ENCODE assay signal across 10 cellular contexts in the genomic region with DNA sequence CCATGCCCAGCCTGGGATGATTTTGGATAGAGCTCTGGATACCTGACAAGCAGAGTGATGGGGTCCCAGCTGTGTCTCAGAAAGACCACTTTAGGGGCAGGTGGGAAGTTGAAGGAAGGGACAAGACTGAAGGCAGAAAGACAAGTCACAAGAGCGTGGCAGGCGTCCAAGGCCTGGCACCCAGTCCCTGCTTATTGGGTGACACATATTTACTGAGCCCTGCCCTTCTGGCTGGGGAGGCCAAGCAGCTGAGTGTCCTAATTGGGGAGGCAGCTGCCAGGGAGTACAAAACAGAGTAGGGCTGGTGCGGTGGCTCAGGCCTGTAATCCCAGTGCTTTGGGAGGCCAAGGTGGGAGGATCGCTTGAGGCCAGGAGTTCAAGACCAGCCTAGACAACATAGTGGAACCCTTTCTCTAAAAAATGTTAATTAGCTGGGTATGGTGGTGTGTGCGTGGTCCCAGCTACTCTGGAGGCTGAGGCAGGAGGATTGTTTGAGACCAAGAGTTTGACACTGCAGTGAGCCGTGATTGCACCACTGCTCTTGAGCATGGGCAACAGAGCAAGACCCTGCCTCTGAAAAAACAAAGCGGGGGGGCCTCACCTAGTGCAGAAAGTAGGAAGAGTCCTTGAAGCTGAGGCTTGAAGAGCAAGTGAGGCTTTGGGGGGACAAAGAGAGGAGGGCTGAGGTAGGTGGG. TPM values are rescaled to one million over a fixed set of nuclear protein-coding genes. Genes with fewer than 3 reads are reported as not detected.
DNase-seq lines count a peak whose midpoint lies in the region; ATAC-seq, FAIRE-seq and TF ChIP-seq lines count a peak whose summit lies in the region.
"Had no signal": no experiment of that assay in that cellular context is flagged by ENCODE, and none has a peak within 500 bp of the region (broad histone marks: within the 10 kb centered on the region; RNA-seq: fewer than 3 reads in every experiment).

No MANE protein-coding gene starts in this region.

- no peak overlapping the region for H3K9ac ChIP-seq in PC-3 (ENCODE audit: low read length)

- peak; percentile 56 for DNase-seq in H54 (ENCODE audit: insufficient read length, low spot score)
- peak; percentile 83 for DNase-seq in PC-3
- peak; percentile 36 for DNase-seq in left ventricle myocardium inferior
- peak; percentile 69 for DNase-seq in small intestine
- DNase-seq in activated gamma-delta T cell treated with Interleukin-2 at 50 U/mL for 16 hours = no peak
- DNase-seq in sciatic nerve (ENCODE audit: low spot score) = no peak
- DNase-seq: effector CD8-positive, alpha-beta T cell had no signal

- intact Hi-C loops in PC-3 (cut with micrococcal nuclease) (no loop called here), left ventricle myocardium inferior (cut with micrococcal nuclease) (no loop called here), sciatic nerve (cut with DNase I) (no loop called here)

- H3F3A ChIP-seq in PC-3 (ENCODE audit: low read length, unreplicated experiment) = no peaks in the 10 kb centered on the region

- TF ChIP-seq CTCF in PC-3 (conservative IDR thresholded peaks at IDR 0.05; ENCODE audit: low read depth, low read length) (no peak), left ventricle myocardium inferior (IDR thresholded peaks at IDR 0.05; ENCODE audit: borderline replicate concordance) (no peak)

- ATAC-seq in PC-3 (peak; percentile 78), HG02610 (IDR thresholded peaks at IDR 0.05; ENCODE audit: unreplicated experiment) (no peak), sciatic nerve (no peak)

- no peak overlapping the region for H3K27ac ChIP-seq in PC-3 (ENCODE audit: low read length)
- H3K27ac ChIP-seq in left ventricle myocardium inferior (replicated peaks) = peak overlapping the region; percentile 16
- no peak overlapping the region for H3K27ac ChIP-seq in small intestine (ENCODE audit: low read depth in 1 of 2, low read length in 1 of 2)

- H3K4me2 ChIP-seq in PC-3 (ENCODE audit: low read length) = no peak overlapping the region
- H3K4me2 ChIP-seq: smooth muscle cell had no signal

- H3K36me3 ChIP-seq in PC-3 (ENCODE audit: low read depth, low read length) (no peaks in the 10 kb centered on the region), left ventricle myocardium inferior (peaks cover 10% of the 10 kb centered on the region), small intestine (ENCODE audit: control insufficient read depth in 2 of 2, insufficient read depth in 2 of 2, low read length in 2 of 2) (no peaks in the 10 kb centered on the region)

- H3K9me2 ChIP-seq in PC-3 (replicated peaks; ENCODE audit: low read length) = no peaks in the 10 kb centered on the region

- no peaks in the 10 kb centered on the region for H3K79me2 ChIP-seq in PC-3 (ENCODE audit: low read length)

- TF ChIP-seq POLR2A in H54 (IDR thresholded peaks at IDR 0.05; ENCODE audit: low read depth, low read length) = no peak

- H3K4me3 ChIP-seq in PC-3 (ENCODE audit: low read length) (no peak overlapping the region), left ventricle myocardium inferior (no peak overlapping the region), small intestine (ENCODE audit: low read depth in 1 of 2, low read length in 2 of 2) (no peak overlapping the region)
- H3K4me3 ChIP-seq: smooth muscle cell had no signal

- 59 to 81% (median 72%) methylated on average over 7 of the region's 7 CpGs for WGBS in small intestine, 3 donors

- H3K9me3 ChIP-seq in PC-3 (ENCODE audit: low read length) (no peaks in the 10 kb centered on the region), left ventricle myocardium inferior (replicated peaks) (no peaks in the 10 kb centered on the region), small intestine (ENCODE audit: control insufficient read depth, low read depth) (no peaks in the 10 kb centered on the region)

- CTCF ChIA-PET in PC-3 (lab: Charles Lee) = no interaction called here

- no peaks in the 10 kb centered on the region for H4K20me1 ChIP-seq in PC-3 (ENCODE audit: low read length)

- H3K27me3 ChIP-seq in PC-3 (ENCODE audit: low read length) (no peaks in the 10 kb centered on the region), left ventricle myocardium inferior (ENCODE audit: low read depth) (no peaks in the 10 kb centered on the region), small intestine (ENCODE audit: control insufficient read depth in 2 of 2, insufficient read depth in 2 of 2, low read length in 2 of 2) (no peaks in the 10 kb centered on the region)

- peaks cover 24% of the 10 kb centered on the region for H3K4me1 ChIP-seq in PC-3 (ENCODE audit: insufficient read depth, low read length)
- H3K4me1 ChIP-seq in left ventricle myocardium inferior = peaks cover 20% of the 10 kb centered on the region
- no peaks in the 10 kb centered on the region for H3K4me1 ChIP-seq in small intestine (ENCODE audit: control insufficient read depth in 2 of 2, insufficient read depth in 1 of 2, low read depth in 1 of 2, low read length in 1 of 2)

- BruUV-seq in PC-3 (replicated peaks; lab: Mats Ljungman, UMichigan) = no TSS peak

- H2AFZ ChIP-seq in PC-3 (ENCODE audit: low read length) = no peak overlapping the region

- POLR2A ChIA-PET in PC-3 (lab: Charles Lee; ENCODE audit: unreplicated experiment) = no interaction called here

- FAIRE-seq in H54 (lab: Jason Lieb, UNC) = no peak
- FAIRE-seq in small intestine (lab: Jason Lieb, UNC) = no peak
- FAIRE-seq: islet of Langerhans had no signal

RNA-seq across cellular contexts. Expression of gene GTF2I, which starts 53.0 kb away (rescaled TPM):
- total RNA-seq in PC-3 (2014; rRNA removed) = 138 and 144 TPM in 2 replicates
- 122 TPM for total RNA-seq in left ventricle myocardium inferior
- polyA plus RNA-seq in small intestine = 10 to 100 TPM; 21.6 to 33.7 (median 25.9) TPM
- 246 TPM for total RNA-seq in sciatic nerve

Comparison
In these comparisons a context has a peak if more than half of its experiments do, and no peak if none do; other contexts are left out.
1. DNase-seq: peak in H54 (single experiment), PC-3 (single experiment), left ventricle myocardium inferior (single experiment) and small intestine (single experiment); none in activated gamma-delta T cell treated with Interleukin-2 at 50 U/mL for 16 hours (single experiment) and sciatic nerve (single experiment).